23 cellular contexts compared by ENCODE assay signal in genomic region chr5:179128976-179129375, GRCh38.
"Had no signal": no experiment of that assay in that cellular context is flagged by ENCODE, and none has a peak within 500 bp of the region (broad histone marks: within the 10 kb centered on the region; RNA-seq: fewer than 3 reads in every experiment).

No MANE protein-coding gene starts in this region.

- DNase-seq: activated CD4-positive, alpha-beta memory T cell treated with anti-CD3 and anti-CD28 coated beads, Interleukin-2, amount 10 ng/mL, durations not matched to agents 7 days and 5 days; activated CD4-positive, alpha-beta T cell treated with anti-CD3 and anti-CD28 coated beads, Interleukin-2, amount 10 ng/mL, durations not matched to agents 7 days and 5 days; activated naive CD4-positive, alpha-beta T cell treated with anti-CD3 and anti-CD28 coated beads for 36 hours; activated naive CD8-positive, alpha-beta T cell treated with anti-CD3 and anti-CD28 coated beads for 36 hours; activated T-cell treated with anti-CD3 and anti-CD28 coated beads, Interleukin-2, amount 50 U/mL, for 72 hours; cortex of kidney; effector memory CD8-positive, alpha-beta T cell; foreskin fibroblast; hypothalamus; immature natural killer cell; kidney glomerular epithelial cell; sigmoid colon; small intestine; stimulated activated CD4-positive, alpha-beta T cell treated with anti-CD3 and anti-CD28 coated beads, Interleukin-1b, Interleukin-23, amount 100 ng/mL, for 48 hours; stimulated activated naive B cell treated with anti-CD40 and anti-IgM and Interleukin-4, amounts not matched to agents 10 μg/mL and 1 μg/mL and 100 μg/mL, for 72 hours; SW 1271; T-helper 9 cell had no signal

- H3K27me3 ChIP-seq: adrenal gland, cardiac muscle cell, sigmoid colon, suprapubic skin, tibial artery had no signal

- H3K4me1 ChIP-seq: adrenal gland, sigmoid colon, suprapubic skin, tibial artery had no signal

- H3K27ac ChIP-seq: adrenal gland, cardiac muscle cell, sigmoid colon, suprapubic skin, tibial artery, VCaP had no signal

- H3K4me3 ChIP-seq: adrenal gland, cardiac muscle cell, sigmoid colon, suprapubic skin, tibial artery had no signal

- ATAC-seq: activated T-cell treated with anti-CD3 and anti-CD28 coated beads, Interleukin-2, amount 50 U/mL, for 72 hours; effector memory CD8-positive, alpha-beta T cell; left lobe of liver; stimulated activated naive B cell treated with anti-CD40 and anti-IgM and Interleukin-4, amounts not matched to agents 10 μg/mL and 1 μg/mL and 100 μg/mL, for 72 hours had no signal

- H3K9me3 ChIP-seq: adrenal gland, sigmoid colon, suprapubic skin, tibial artery had no signal

- H3K36me3 ChIP-seq: cardiac muscle cell had no signal
